Comparison of ENCODE assay signal across 14 cellular contexts in the genomic region with DNA sequence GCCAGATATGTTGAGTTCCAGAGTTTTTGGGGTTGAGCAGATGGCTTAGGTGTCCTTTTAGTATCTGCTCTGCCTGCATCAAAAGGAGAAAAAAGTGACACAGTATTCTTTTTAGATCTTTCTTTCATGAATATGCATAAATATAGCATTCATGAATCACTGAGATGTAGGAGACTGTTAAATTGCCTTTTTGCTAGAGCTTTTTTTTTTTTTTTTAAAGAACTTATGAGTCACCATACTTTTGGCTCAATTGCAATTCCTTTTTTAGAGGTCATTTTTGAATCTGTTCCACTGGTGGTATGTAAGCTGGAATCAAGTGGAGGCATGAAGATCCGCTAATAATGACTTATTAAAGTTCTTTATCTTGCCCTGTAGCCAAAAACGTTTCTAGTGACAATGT.
DNase-seq lines count a peak whose midpoint lies in the region; ATAC-seq and TF ChIP-seq lines count a peak whose summit lies in the region.
"Had no signal": no experiment of that assay in that cellular context is flagged by ENCODE, and none has a peak within 500 bp of the region (broad histone marks: within the 10 kb centered on the region; RNA-seq: fewer than 3 reads in every experiment).

No MANE protein-coding gene starts in this region.

- peaks cover 13% of the 10 kb centered on the region for H3K4me1 ChIP-seq in skeletal muscle satellite cell (ENCODE audit: control insufficient read depth, insufficient read depth, low read length)
- H3K4me1 ChIP-seq in endodermal cell (ENCODE audit: control insufficient read depth, insufficient read depth, low read length) = no peaks in the 10 kb centered on the region

- H3K9ac ChIP-seq in skeletal muscle satellite cell (ENCODE audit: low read depth, low read length) = peak overlapping the region; percentile 3
- H3K9ac ChIP-seq in endodermal cell (ENCODE audit: extremely low read depth, low read length, poor library complexity, severe bottlenecking) = no peak overlapping the region

- H3K27me3 Mint-ChIP-seq in activated CD8-positive, alpha-beta T cell treated with anti-CD3 and anti-CD28 coated beads, Interleukin-2, amount 10 ng/mL, durations not matched to agents 7 days and 5 days (ENCODE audit: low read depth) = no peaks in the 10 kb centered on the region
- H3K27me3 Mint-ChIP-seq in endodermal cell (ENCODE audit: insufficient read depth) = no peaks in the 10 kb centered on the region
- H3K27me3 Mint-ChIP-seq: activated CD4-positive, alpha-beta T cell treated with anti-CD3 and anti-CD28 coated beads, Interleukin-2, amount 10 ng/mL, durations not matched to agents 24 days and 14 days; natural killer cell treated with Interleukin-12 subunit alpha and Interleukin-12 subunit beta and Interleukin-15 and Interleukin-18, amount 100 ng/mL, for 72 hours had no signal

- no peak for ATAC-seq in HG03354 (IDR thresholded peaks at IDR 0.05; ENCODE audit: poor library complexity, severe bottlenecking, unreplicated experiment)
- no peak for ATAC-seq in activated CD8-positive, alpha-beta T cell treated with anti-CD3 and anti-CD28 coated beads, Interleukin-2, amount 10 ng/mL, durations not matched to agents 7 days and 5 days
- ATAC-seq: natural killer cell treated with Interleukin-12 subunit alpha and Interleukin-12 subunit beta and Interleukin-15 and Interleukin-18, amount 100 ng/mL, for 72 hours; sciatic nerve had no signal

- POLR2A ChIA-PET in activated CD8-positive, alpha-beta T cell treated with anti-CD3 and anti-CD28 coated beads, Interleukin-2, amount 10 ng/mL, durations not matched to agents 7 days and 5 days (lab: Charles Lee) = no interaction called here

- CTCF ChIA-PET in activated CD8-positive, alpha-beta T cell treated with anti-CD3 and anti-CD28 coated beads, Interleukin-2, amount 10 ng/mL, durations not matched to agents 7 days and 5 days (lab: Charles Lee) = no interaction called here

- no peaks in the 10 kb centered on the region for H3K9me3 Mint-ChIP-seq in activated CD8-positive, alpha-beta T cell treated with anti-CD3 and anti-CD28 coated beads, Interleukin-2, amount 10 ng/mL, durations not matched to agents 7 days and 5 days (ENCODE audit: insufficient read depth)
- no peaks in the 10 kb centered on the region for H3K9me3 Mint-ChIP-seq in endodermal cell
- H3K9me3 Mint-ChIP-seq: activated CD4-positive, alpha-beta T cell treated with anti-CD3 and anti-CD28 coated beads, Interleukin-2, amount 10 ng/mL, durations not matched to agents 24 days and 14 days had no signal

- WGBS in endodermal cell (ENCODE audit: insufficient coverage in 1 of 2, insufficient read length in 1 of 2), 2 experiments = 74 to 100% methylated on average over 2 of the region's 2 CpGs

- no peak overlapping the region for H3K4me3 ChIP-seq in foreskin fibroblast (ENCODE audit: low read depth in 1 of 2, low read length in 2 of 2)
- peak overlapping the region; percentile 36 for H3K4me3 ChIP-seq in skeletal muscle satellite cell (ENCODE audit: low read length)
- H3K4me3 ChIP-seq in endodermal cell (ENCODE audit: low read length) = no peak overlapping the region

- no peak for TF ChIP-seq CTCF in foreskin fibroblast (IDR thresholded peaks at IDR 0.05; ENCODE audit: low read depth, low read length)
- TF ChIP-seq CTCF in endodermal cell (conservative IDR thresholded peaks at IDR 0.05) = no peak

- no peaks in the 10 kb centered on the region for H3K36me3 Mint-ChIP-seq in activated CD8-positive, alpha-beta T cell treated with anti-CD3 and anti-CD28 coated beads, Interleukin-2, amount 10 ng/mL, durations not matched to agents 7 days and 5 days (ENCODE audit: low read depth)
- H3K36me3 Mint-ChIP-seq in endodermal cell (ENCODE audit: low read depth) = no peaks in the 10 kb centered on the region
- H3K36me3 Mint-ChIP-seq: natural killer cell treated with Interleukin-12 subunit alpha and Interleukin-12 subunit beta and Interleukin-15 and Interleukin-18, amount 100 ng/mL, for 72 hours had no signal

- in situ Hi-C loops in ACHN (cut with HindIII; ENCODE audit: low pct_ligation_motif_present, low pct_unique_long_range_greater_than_20kb, low sequenced_read_pairs) = no loop called here

- H3K27ac ChIP-seq in endodermal cell (ENCODE audit: low read depth, low read length) = no peak overlapping the region

- H3K4me2 ChIP-seq in skeletal muscle satellite cell (ENCODE audit: low read length) = peak overlapping the region; percentile 66

- no peaks in the 10 kb centered on the region for H3K4me1 Mint-ChIP-seq in activated CD8-positive, alpha-beta T cell treated with anti-CD3 and anti-CD28 coated beads, Interleukin-2, amount 10 ng/mL, durations not matched to agents 7 days and 5 days (ENCODE audit: low read depth)
- no peaks in the 10 kb centered on the region for H3K4me1 Mint-ChIP-seq in endodermal cell
- H3K4me1 Mint-ChIP-seq: activated CD4-positive, alpha-beta T cell treated with anti-CD3 and anti-CD28 coated beads, Interleukin-2, amount 10 ng/mL, durations not matched to agents 24 days and 14 days had no signal

- peak; percentile 48 for DNase-seq in GM03348 (ENCODE audit: low spot score)
- DNase-seq in amniotic epithelial cell (ENCODE audit: low read depth) = peak; percentile 9
- DNase-seq in foreskin fibroblast = peak; percentile 29 to 70
- no peak for DNase-seq in ACHN
- DNase-seq in activated CD8-positive, alpha-beta T cell treated with anti-CD3 and anti-CD28 coated beads, Interleukin-2, amount 10 ng/mL, durations not matched to agents 7 days and 5 days = no peak
- DNase-seq in endodermal cell = no peak
- DNase-seq: activated CD4-positive, alpha-beta T cell treated with anti-CD3 and anti-CD28 coated beads, Interleukin-2, amount 10 ng/mL, durations not matched to agents 24 days and 14 days; cerebellar nuclear complex; NCI-H345; substantia nigra had no signal

- H3K27ac Mint-ChIP-seq in activated CD8-positive, alpha-beta T cell treated with anti-CD3 and anti-CD28 coated beads, Interleukin-2, amount 10 ng/mL, durations not matched to agents 7 days and 5 days = no peak overlapping the region
- no peak overlapping the region for H3K27ac Mint-ChIP-seq in endodermal cell
- H3K27ac Mint-ChIP-seq: activated CD4-positive, alpha-beta T cell treated with anti-CD3 and anti-CD28 coated beads, Interleukin-2, amount 10 ng/mL, durations not matched to agents 24 days and 14 days; natural killer cell treated with Interleukin-12 subunit alpha and Interleukin-12 subunit beta and Interleukin-15 and Interleukin-18, amount 100 ng/mL, for 72 hours had no signal

- H3K27me3 ChIP-seq in skeletal muscle satellite cell (ENCODE audit: control insufficient read depth, insufficient read depth, low read length) (no peaks in the 10 kb centered on the region), endodermal cell (ENCODE audit: control insufficient read depth, insufficient read depth, low read length, poor library complexity, severe bottlenecking) (no peaks in the 10 kb centered on the region)

- H3K36me3 ChIP-seq in skeletal muscle satellite cell (ENCODE audit: insufficient read depth, low read length) = no peaks in the 10 kb centered on the region
- no peaks in the 10 kb centered on the region for H3K36me3 ChIP-seq in endodermal cell (ENCODE audit: control insufficient read depth, insufficient read depth, low read length)

- H3K9me3 ChIP-seq in skeletal muscle satellite cell (replicated peaks; ENCODE audit: low read length) (no peaks in the 10 kb centered on the region), endodermal cell (ENCODE audit: control insufficient read depth, low read length) (no peaks in the 10 kb centered on the region)

- H3K4me3 Mint-ChIP-seq in activated CD8-positive, alpha-beta T cell treated with anti-CD3 and anti-CD28 coated beads, Interleukin-2, amount 10 ng/mL, durations not matched to agents 7 days and 5 days = no peak overlapping the region
- H3K4me3 Mint-ChIP-seq in endodermal cell = no peak overlapping the region
- H3K4me3 Mint-ChIP-seq: activated CD4-positive, alpha-beta T cell treated with anti-CD3 and anti-CD28 coated beads, Interleukin-2, amount 10 ng/mL, durations not matched to agents 24 days and 14 days; natural killer cell treated with Interleukin-12 subunit alpha and Interleukin-12 subunit beta and Interleukin-15 and Interleukin-18, amount 100 ng/mL, for 72 hours had no signal

Comparison
In these comparisons a context has a peak if more than half of its experiments do, and no peak if none do; other contexts are left out.
1. DNase-seq: peak in GM03348 (single experiment), amniotic epithelial cell (single experiment) and foreskin fibroblast (2 of 2); none in ACHN (single experiment), activated CD8-positive, alpha-beta T cell treated with anti-CD3 and anti-CD28 coated beads, Interleukin-2, amount 10 ng/mL, durations not matched to agents 7 days and 5 days (single experiment) and endodermal cell (single experiment).